ENCODE assay signal across 8 cellular contexts in genomic region chr7:74656421-74656910, GRCh38. TPM values are rescaled to one million over a fixed set of nuclear protein-coding genes. Genes with fewer than 3 reads are reported as not detected.
DNase-seq lines count a peak whose midpoint lies in the region; TF ChIP-seq lines count a peak whose summit lies in the region.

No MANE protein-coding gene starts in this region.

- H3K4me3 ChIP-seq in PC-9 (peak overlapping the region; percentile 98), tibial nerve (peak overlapping the region; percentile 76 to 100 (median 98))

- peak overlapping the region; percentile 68 for H3K27ac ChIP-seq in PC-9
- peak overlapping the region; percentile 91 to 100 (median 98) for H3K27ac ChIP-seq in tibial nerve

- DNase-seq in Ammon's horn (ENCODE audit: low spot score) (peak; percentile 86), HFFc6 (peak; percentile 22), PC-9 (peak; percentile 40 to 49), germinal center (ENCODE audit: low spot score) (peak; percentile 42), occipital lobe (lab: John Stamatoyannopoulos, UW) (peak; percentile 21), tibial nerve (ENCODE audit: low spot score in 2 of 2) (peak in 1 of 2 donors; percentile 39), HPDE6-E6E7 (ENCODE audit: extremely low spot score) (no peak)
- DNase-seq in activated gamma-delta T cell treated with anti-CD3 and anti-CD28 coated beads, Interleukin-2, amount 50 U/mL, for 16 hours (ENCODE audit: low read depth), result peak; percentile 41

- peak overlapping the region; percentile 86 for H3K27ac Mint-ChIP-seq in HFFc6

- H3K4me1 ChIP-seq in PC-9 (replicated peaks; ENCODE audit: insufficient read depth) (peaks cover 45% of the 10 kb centered on the region), tibial nerve (peaks cover 0 to 40% (median 33%) of the 10 kb centered on the region in 4 donors)

- POLR2A ChIA-PET in PC-9 (lab: Charles Lee; ENCODE audit: unreplicated experiment), result interaction anchor here (0.8 kb wide), 1 partner anchor 45 kb away, joined by 4 read pairs; no protein-coding TSS in a partner anchor

- peaks cover 39% of the 10 kb centered on the region for H3F3A ChIP-seq in PC-9 (ENCODE audit: insufficient read depth, low read depth)

- intact Hi-C loops in PC-9 (cut with micrococcal nuclease; ENCODE audit: unreplicated experiment), result loop anchor here (2.0 kb wide), 1 partner anchor 240 kb away; no protein-coding TSS in a partner anchor

- no peaks in the 10 kb centered on the region for H3K9me3 Mint-ChIP-seq in HFFc6

- H3K4me3 Mint-ChIP-seq in HFFc6, result peak overlapping the region; percentile 90

- H3K36me3 Mint-ChIP-seq in HFFc6 (ENCODE audit: low read depth), result peaks cover 11% of the 10 kb centered on the region

- peak overlapping the region; percentile 100 for H3K4me2 ChIP-seq in PC-9

- H3K27me3 Mint-ChIP-seq in HFFc6 (ENCODE audit: insufficient read depth), result no peaks in the 10 kb centered on the region; the same call in 1 of the 2 replicates

- peak overlapping the region; percentile 88 for H2AFZ ChIP-seq in PC-9

- H3K4me1 Mint-ChIP-seq in HFFc6 (ENCODE audit: low read depth), result peaks cover 40% of the 10 kb centered on the region

- peaks cover 30% of the 10 kb centered on the region for H3K79me2 ChIP-seq in PC-9 (ENCODE audit: low read depth)

- peak in 1 of 2 donors; percentile 37 for TF ChIP-seq EP300 in tibial nerve (IDR thresholded peaks at IDR 0.05)

- no TSS peak for BruUV-seq in PC-9 (replicated peaks; lab: Mats Ljungman, UMichigan)

- CTCF ChIA-PET in PC-9 (lab: Charles Lee), result interaction anchor here (0.7 kb wide), 2 partner anchors 29 to 197 kb away, joined by 3 to 18 read pairs; no protein-coding TSS in a partner anchor

- H3K9me3 ChIP-seq in PC-9 (ENCODE audit: insufficient read depth, low read depth) (no peaks in the 10 kb centered on the region), tibial nerve (no peaks in the 10 kb centered on the region)

- H3K36me3 ChIP-seq in PC-9 (ENCODE audit: low read depth) (no peaks in the 10 kb centered on the region), tibial nerve (no peaks in the 10 kb centered on the region)

- H3K27me3 ChIP-seq in PC-9 (ENCODE audit: insufficient read depth, low read depth) (no peaks in the 10 kb centered on the region), tibial nerve (no peaks in the 10 kb centered on the region)

- WGBS in tibial nerve, 2 donors, result 0 to 1% methylated on average over 24 of the region's 24 CpGs

- peaks cover 25% of the 10 kb centered on the region for H4K20me1 ChIP-seq in PC-9 (ENCODE audit: insufficient read depth)

- no peaks in the 10 kb centered on the region for H3K9me2 ChIP-seq in PC-9 (ENCODE audit: insufficient read depth)

- TF ChIP-seq POLR2A in tibial nerve (IDR thresholded peaks at IDR 0.05), result no peak

- no peak; the same call in 1 of the 2 replicates for TF ChIP-seq CTCF in HFFc6 (IDR thresholded peaks at IDR 0.05)
- no peak for TF ChIP-seq CTCF in PC-9 (conservative IDR thresholded peaks at IDR 0.05)
- TF ChIP-seq CTCF in tibial nerve (IDR thresholded peaks at IDR 0.05), result peak in 3 of 5 experiments; percentile 8 to 38 (median 21)

RNA-seq across cellular contexts. Expression of gene GTF2I, which starts 1.1 kb away (rescaled TPM):
- 100 to 1,000 TPM; 139 to 152 (median 151) TPM for total RNA-seq in HFFc6 (2021; fragmentation: NEBNext Ultra II Directional; extraction: Animal tissue kit (Norgen Biotek cat#: 25700))
- total RNA-seq in PC-9 (2021), result 364 and 374 TPM in 2 replicates
- total RNA-seq in occipital lobe, result 229 TPM
- 100 to 1,000 TPM; 139 to 194 (median 168) TPM for total RNA-seq in tibial nerve

Comparison
In these comparisons a context has a peak if more than half of its experiments do, and no peak if none do; other contexts are left out.
1. CTCF ChIP-seq: peak in tibial nerve (3 of 5); none in HFFc6 (single experiment) and PC-9 (single experiment).